19 cellular contexts compared by ENCODE assay signal in genomic region chr17:48901241-48901640, GRCh38. TPM values are rescaled to one million over a fixed set of nuclear protein-coding genes. Genes with fewer than 3 reads are reported as not detected.
DNase-seq lines count a peak whose midpoint lies in the region; ATAC-seq and TF ChIP-seq lines count a peak whose summit lies in the region.
"Had no signal": no experiment of that assay in that cellular context is flagged by ENCODE, and none has a peak within 500 bp of the region (broad histone marks: within the 10 kb centered on the region; RNA-seq: fewer than 3 reads in every experiment).

No MANE protein-coding gene starts in this region.

- no peak for TF ChIP-seq CTCF in RWPE2 (IDR thresholded peaks at IDR 0.05; ENCODE audit: poor library complexity, severe bottlenecking)

- H3K27ac ChIP-seq in RWPE2 (ENCODE audit: poor library complexity, severe bottlenecking), result no peak overlapping the region
- no peak overlapping the region for H3K27ac ChIP-seq in CD4-positive, alpha-beta memory T cell (ENCODE audit: low read depth, low read length)
- H3K27ac ChIP-seq: SJCRH30 had no signal

- H3K27ac Mint-ChIP-seq in CD4-positive, alpha-beta memory T cell, result no peak overlapping the region
- H3K27ac Mint-ChIP-seq: CD4-positive, CD25-positive, alpha-beta regulatory T cell had no signal

- ATAC-seq in RWPE2 (ENCODE audit: low read depth), result peak; percentile 56
- ATAC-seq in esophagus mucosa, result peak; percentile 55
- no peak for ATAC-seq in GM19035 (IDR thresholded peaks at IDR 0.05; ENCODE audit: unreplicated experiment)
- no peak for ATAC-seq in GM19455 (IDR thresholded peaks at IDR 0.05; ENCODE audit: unreplicated experiment)

- no peaks in the 10 kb centered on the region for H3K27me3 Mint-ChIP-seq in CD4-positive, alpha-beta memory T cell
- H3K27me3 Mint-ChIP-seq: CD4-positive, CD25-positive, alpha-beta regulatory T cell had no signal

- intact Hi-C loops in CD4-positive, alpha-beta memory T cell (cut with micrococcal nuclease), result no loop called here

- no peaks in the 10 kb centered on the region for H3K9me3 ChIP-seq in RWPE2 (ENCODE audit: severe bottlenecking)
- no peaks in the 10 kb centered on the region for H3K9me3 ChIP-seq in CD4-positive, alpha-beta memory T cell (ENCODE audit: control insufficient read depth in 1 of 2, low read length in 2 of 2)
- H3K9me3 ChIP-seq: BE2C, Caco-2, SJCRH30 had no signal

- H3K4me3 Mint-ChIP-seq in CD4-positive, alpha-beta memory T cell, result no peak overlapping the region
- H3K4me3 Mint-ChIP-seq: CD4-positive, CD25-positive, alpha-beta regulatory T cell had no signal

- no peaks in the 10 kb centered on the region for H3K27me3 ChIP-seq in RWPE2 (ENCODE audit: insufficient read depth, poor library complexity, severe bottlenecking)
- H3K27me3 ChIP-seq in CD4-positive, alpha-beta memory T cell (ENCODE audit: insufficient read depth, low read length), result no peaks in the 10 kb centered on the region
- H3K27me3 ChIP-seq: BE2C, SJCRH30 had no signal

- peaks cover 9 to 15% of the 10 kb centered on the region in 2 donors for H3K36me3 Mint-ChIP-seq in CD4-positive, alpha-beta memory T cell

- CTCF ChIA-PET in CD4-positive, alpha-beta memory T cell (lab: Charles Lee; ENCODE audit: partially characterized antibody), result interaction anchor here (1.1 kb wide), 1 partner anchor 17 kb away, joined by 4 read pairs; no protein-coding TSS in a partner anchor

- H3K9me3 Mint-ChIP-seq in CD4-positive, alpha-beta memory T cell, result no peaks in the 10 kb centered on the region
- H3K9me3 Mint-ChIP-seq: CD4-positive, CD25-positive, alpha-beta regulatory T cell had no signal

- DNase-seq in NCI-H2171 treated with DMSO at 0.1 percent for 48 hours (lab: John Stamatoyannopoulos, UW), result peak; percentile 28
- no peak for DNase-seq in NCI-H2171 (lab: John Stamatoyannopoulos, UW)
- no peak for DNase-seq in RWPE2 (ENCODE audit: low spot score)
- DNase-seq in CD4-positive, alpha-beta memory T cell, result no peak
- DNase-seq in medulla oblongata (ENCODE audit: extremely low spot score), result no peak
- DNase-seq: 8988T; BE2C; Caco-2; CD4-positive, CD25-positive, alpha-beta regulatory T cell; EL; KG1; NCI-H1436; NCI-H2029; NCI-H446 treated with DMSO at 0.1 percent for 48 hours; NCI-H69; SJCRH30 had no signal

- H3K4me1 ChIP-seq in RWPE2 (ENCODE audit: insufficient read depth, poor library complexity, severe bottlenecking), result no peaks in the 10 kb centered on the region
- no peaks in the 10 kb centered on the region for H3K4me1 ChIP-seq in CD4-positive, alpha-beta memory T cell (ENCODE audit: insufficient read depth, low read length)
- H3K4me1 ChIP-seq: BE2C, SJCRH30 had no signal

- POLR2A ChIA-PET in CD4-positive, alpha-beta memory T cell (lab: Charles Lee; ENCODE audit: partially characterized antibody), result interaction anchor here (0.6 to 1.0 kb wide), 2 partner anchors 9 to 257 kb away, joined by 3 to 4 read pairs; partner anchors contain the start of gene ATP5MC1

- H3K4me3 ChIP-seq in RWPE2 (ENCODE audit: severe bottlenecking), result no peak overlapping the region
- no peak overlapping the region for H3K4me3 ChIP-seq in CD4-positive, alpha-beta memory T cell (ENCODE audit: low read length in 2 of 2)
- H3K4me3 ChIP-seq: SJCRH30 had no signal

- H3K4me1 Mint-ChIP-seq in CD4-positive, alpha-beta memory T cell, result no peaks in the 10 kb centered on the region
- H3K4me1 Mint-ChIP-seq: CD4-positive, CD25-positive, alpha-beta regulatory T cell had no signal

- peaks cover 12% of the 10 kb centered on the region for H3K36me3 ChIP-seq in RWPE2 (ENCODE audit: low read depth)
- peaks cover 4% of the 10 kb centered on the region for H3K36me3 ChIP-seq in CD4-positive, alpha-beta memory T cell (ENCODE audit: insufficient read depth, low read length)

RNA-seq across cellular contexts. Expression of gene UBE2Z, which starts 7.0 kb away (rescaled TPM):
- total RNA-seq in esophagus mucosa, result 46.6 TPM
- 100 to 1,000 TPM in 1 of 2 experiments, 10 to 100 TPM in 1; 98.4 to 105 TPM for total RNA-seq in CD4-positive, alpha-beta memory T cell
- 10 to 100 TPM; 69.8 to 76.7 TPM for polyA plus RNA-seq in CD4-positive, alpha-beta memory T cell

RNA-seq across cellular contexts. Expression of gene ATP5MC1, which starts 8.7 kb away (rescaled TPM):
- 115 TPM for total RNA-seq in esophagus mucosa
- total RNA-seq in CD4-positive, alpha-beta memory T cell, result 10 to 100 TPM; 28.6 to 30.6 TPM
- 100 to 1,000 TPM; 137 to 173 TPM for polyA plus RNA-seq in CD4-positive, alpha-beta memory T cell

RNA-seq across cellular contexts. Expression of gene SNF8, which starts 43.4 kb away (rescaled TPM):
- total RNA-seq in esophagus mucosa, result 65.2 TPM
- total RNA-seq in CD4-positive, alpha-beta memory T cell, result 10 to 100 TPM; 55.6 to 59.4 TPM
- 100 to 1,000 TPM; 106 to 115 TPM for polyA plus RNA-seq in CD4-positive, alpha-beta memory T cell

Comparison
In these comparisons a context has a peak if more than half of its experiments do, and no peak if none do; other contexts are left out.
1. ATAC-seq: peak in RWPE2 (single experiment) and esophagus mucosa (single experiment); none in GM19035 (single experiment) and GM19455 (single experiment).